In the genomic region with DNA sequence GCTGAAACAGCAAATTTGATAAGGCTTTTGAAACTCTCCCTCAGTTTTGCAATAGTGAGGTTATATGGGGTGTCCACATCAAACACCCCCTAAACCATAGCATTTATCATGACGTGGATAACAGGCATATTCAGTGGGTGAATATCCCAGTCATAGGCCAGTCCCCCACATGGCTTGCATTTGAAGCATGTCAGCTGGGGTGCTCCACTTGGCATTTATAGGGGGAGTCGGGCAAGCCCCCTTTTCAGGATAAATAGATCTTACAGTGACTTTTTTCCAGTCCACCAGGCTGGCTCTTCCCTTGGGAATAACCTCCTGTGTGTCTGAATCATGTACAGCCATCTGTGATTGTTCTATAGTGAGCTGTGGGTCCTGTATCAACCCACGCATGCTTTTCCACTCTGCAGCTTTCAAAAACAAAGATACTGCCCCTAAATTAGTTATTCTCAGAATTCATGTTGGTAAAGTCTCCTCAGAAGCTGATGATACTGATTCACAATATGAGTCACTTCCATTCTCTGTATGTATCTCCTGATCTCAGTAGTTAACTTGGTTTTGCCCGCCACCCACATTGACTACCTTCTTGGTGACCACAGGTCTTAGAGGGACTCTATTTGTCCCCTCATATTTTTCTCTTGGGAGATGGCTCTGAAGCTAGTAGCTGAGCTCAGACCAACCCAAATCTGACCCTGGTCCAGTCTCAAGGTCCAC, we compare ENCODE assay signal across 8 cellular contexts.
DNase-seq lines count a peak whose midpoint lies in the region; ATAC-seq and TF ChIP-seq lines count a peak whose summit lies in the region.

No MANE protein-coding gene starts in this region.

- no peaks in the 10 kb centered on the region for H3K9me3 ChIP-seq in body of pancreas

- intact Hi-C loops in body of pancreas (cut with DNase I), result no loop called here

- H3K36me3 Mint-ChIP-seq in T-helper 1 cell treated with Interleukin-12 subunit alpha and Interleukin-12 subunit beta and Interleukin-4 antibody, amounts not matched to agents 30 μg/mL and 1 μg/mL, for 36 hours (ENCODE audit: low read depth), result peaks cover 10% of the 10 kb centered on the region
- no peaks in the 10 kb centered on the region for H3K36me3 Mint-ChIP-seq in memory B cell

- H3K36me3 ChIP-seq in body of pancreas (replicated peaks in 1 of 2; ENCODE audit: insufficient read depth in 1 of 2, low read depth in 2 of 2), result no peaks in the 10 kb centered on the region

- TF ChIP-seq CTCF in GM10266 (IDR thresholded peaks at IDR 0.05; ENCODE audit: control insufficient read depth, insufficient read depth, low read depth, missing control alignments) (no peak), body of pancreas (IDR thresholded peaks at IDR 0.05) (no peak)

- TF ChIP-seq POLR2A in GM18505 (IDR thresholded peaks at IDR 0.05; ENCODE audit: borderline replicate concordance, extremely low read depth, insufficient read depth, insufficient read length) (no peak), body of pancreas (IDR thresholded peaks at IDR 0.05) (no peak)

- H3K9me3 Mint-ChIP-seq in T-helper 1 cell treated with Interleukin-12 subunit alpha and Interleukin-12 subunit beta and Interleukin-4 antibody, amounts not matched to agents 30 μg/mL and 1 μg/mL, for 36 hours, result no peaks in the 10 kb centered on the region
- H3K9me3 Mint-ChIP-seq in memory B cell, result no peaks in the 10 kb centered on the region

- 57 to 63% methylated on average over 4 of the region's 4 CpGs for WGBS in body of pancreas, 2 donors

- peak; percentile 88 for ATAC-seq in GM21825 (IDR thresholded peaks at IDR 0.05; ENCODE audit: unreplicated experiment)
- no peak for ATAC-seq in memory B cell (ENCODE audit: low read depth)
- no peak for ATAC-seq in GM18505 (IDR thresholded peaks at IDR 0.05; ENCODE audit: unreplicated experiment)
- ATAC-seq in body of pancreas, result no peak

- H3K27ac Mint-ChIP-seq in T-helper 1 cell treated with Interleukin-12 subunit alpha and Interleukin-12 subunit beta and Interleukin-4 antibody, amounts not matched to agents 30 μg/mL and 1 μg/mL, for 36 hours, result peak overlapping the region; percentile 86
- no peak overlapping the region for H3K27ac Mint-ChIP-seq in memory B cell

- DNase-seq in GM10266 (ENCODE audit: extremely low spot score) (peak; percentile 45), memory B cell (ENCODE audit: low spot score in 2 of 2) (no peak), cerebellar cortex (ENCODE audit: low spot score) (no peak), HPDE6-E6E7 (ENCODE audit: extremely low spot score) (no peak), body of pancreas (no peak)

- H3K4me3 Mint-ChIP-seq in T-helper 1 cell treated with Interleukin-12 subunit alpha and Interleukin-12 subunit beta and Interleukin-4 antibody, amounts not matched to agents 30 μg/mL and 1 μg/mL, for 36 hours, result peak overlapping the region; percentile 59
- H3K4me3 Mint-ChIP-seq in memory B cell, result peak overlapping the region; percentile 4

- no peak overlapping the region for H3K27ac ChIP-seq in body of pancreas

- H3K4me3 ChIP-seq in body of pancreas, result no peak overlapping the region

- peaks cover 44% of the 10 kb centered on the region for H3K4me1 Mint-ChIP-seq in T-helper 1 cell treated with Interleukin-12 subunit alpha and Interleukin-12 subunit beta and Interleukin-4 antibody, amounts not matched to agents 30 μg/mL and 1 μg/mL, for 36 hours (ENCODE audit: low read depth)
- peaks cover 3% of the 10 kb centered on the region for H3K4me1 Mint-ChIP-seq in memory B cell

- H3K27me3 Mint-ChIP-seq in T-helper 1 cell treated with Interleukin-12 subunit alpha and Interleukin-12 subunit beta and Interleukin-4 antibody, amounts not matched to agents 30 μg/mL and 1 μg/mL, for 36 hours (ENCODE audit: low read depth), result no peaks in the 10 kb centered on the region
- peaks cover 13% of the 10 kb centered on the region for H3K27me3 Mint-ChIP-seq in memory B cell

- H3K27me3 ChIP-seq in body of pancreas, result no peaks in the 10 kb centered on the region

- no peaks in the 10 kb centered on the region for H3K4me1 ChIP-seq in body of pancreas
